ENCODE assay signal across 13 cellular contexts in the genomic region with DNA sequence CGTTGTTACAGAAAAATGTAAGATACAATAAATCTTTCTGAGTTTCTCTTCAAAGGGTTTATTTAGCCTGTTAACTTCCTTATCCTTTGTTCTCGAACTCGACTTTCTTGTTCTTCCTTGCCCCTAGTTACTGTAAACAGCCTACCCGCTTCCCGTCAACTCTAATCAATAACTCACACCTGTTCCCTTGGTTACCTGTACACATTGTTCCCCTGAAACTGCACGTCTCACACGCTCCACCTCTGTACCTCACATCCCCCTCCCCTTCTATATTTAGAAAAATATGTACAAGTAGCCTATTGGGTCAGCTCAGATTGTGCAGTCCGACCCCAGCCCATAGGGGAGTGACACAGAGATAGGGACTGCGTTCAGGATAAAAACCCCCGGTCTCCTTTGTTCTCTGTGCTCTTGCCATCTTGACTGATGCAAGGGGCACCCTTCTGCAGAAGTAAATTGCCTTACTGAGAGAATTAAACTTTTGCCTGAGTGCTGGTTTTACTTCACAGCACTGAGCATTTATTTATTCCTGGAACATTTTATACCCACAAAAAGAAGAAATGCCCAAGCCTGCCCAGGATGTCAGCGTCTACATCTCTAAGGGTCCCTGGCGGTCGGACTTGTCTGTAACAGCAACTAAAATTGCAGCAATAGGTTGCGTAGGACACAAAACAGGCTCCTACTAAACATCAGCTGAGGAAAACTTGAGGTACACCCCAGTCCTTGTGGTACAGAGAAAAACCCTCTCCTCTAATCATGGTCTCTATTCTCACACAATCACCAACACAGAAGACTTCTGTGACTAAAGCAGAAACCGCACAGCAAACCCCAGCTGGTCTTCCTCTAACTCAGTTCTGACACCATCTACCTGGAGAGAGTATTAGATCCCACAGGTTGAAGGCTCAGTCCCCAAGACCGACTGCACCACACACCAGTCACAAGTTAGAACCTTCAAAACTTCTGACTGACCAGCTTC. TPM values are rescaled to one million over a fixed set of nuclear protein-coding genes. Genes with fewer than 3 reads are reported as not detected.
DNase-seq lines count a peak whose midpoint lies in the region; ATAC-seq and TF ChIP-seq lines count a peak whose summit lies in the region.
"Had no signal": no experiment of that assay in that cellular context is flagged by ENCODE, and none has a peak within 500 bp of the region (broad histone marks: within the 10 kb centered on the region; RNA-seq: fewer than 3 reads in every experiment).

No MANE protein-coding gene starts in this region.

- no peak overlapping the region for H3K27ac ChIP-seq in CD4-positive, CD25-positive, alpha-beta regulatory T cell (ENCODE audit: insufficient read depth, low read length, poor library complexity, severe bottlenecking)
- peak overlapping the region; percentile 65 to 71 for H3K27ac ChIP-seq in mucosa of rectum (ENCODE audit: low read depth in 2 of 2, low read length in 2 of 2)
- H3K27ac ChIP-seq: BLaER1 treated with 17β-estradiol and CSF1 and Interleukin-3, amounts not matched to agents 10 nM and 100 nM had no signal

- TF ChIP-seq CTCF in HFFc6 (IDR thresholded peaks at IDR 0.05), result no peak
- no peak for TF ChIP-seq CTCF in CD14-positive monocyte (IDR thresholded peaks at IDR 0.05)

- no peaks in the 10 kb centered on the region for H3K27me3 ChIP-seq in CD4-positive, CD25-positive, alpha-beta regulatory T cell (ENCODE audit: control insufficient read depth, insufficient read depth, low read length)
- H3K27me3 ChIP-seq in mucosa of rectum (ENCODE audit: control insufficient read depth in 2 of 2, insufficient read depth in 2 of 2, low read length in 2 of 2), result no peaks in the 10 kb centered on the region
- H3K27me3 ChIP-seq: BLaER1 treated with 17β-estradiol and CSF1 and Interleukin-3, amounts not matched to agents 10 nM and 100 nM had no signal

- peak overlapping the region in 2 of 3 donors; percentile 3 to 51 for H3K27ac Mint-ChIP-seq in CD4-positive, CD25-positive, alpha-beta regulatory T cell
- H3K27ac Mint-ChIP-seq in HFFc6 (peak overlapping the region; percentile 65; the same call in 1 of the 2 replicates), CD14-positive monocyte (peak overlapping the region in 3 of 7 donors; percentile 40 to 54 (median 48))
- peak overlapping the region; percentile 2 for H3K27ac Mint-ChIP-seq in central memory CD8-positive, alpha-beta T cell (ENCODE audit: low read depth)
- H3K27ac Mint-ChIP-seq: dendritic cell treated with granulocyte-macrophage colony-stimulating factor and Interleukin-4, amounts not matched to agents 40 ng/mL and 50 ng/mL, for 4 days had no signal

- intact Hi-C loops in CD14-positive monocyte (cut with micrococcal nuclease), result no loop called here

- H3K4me3 Mint-ChIP-seq in CD4-positive, CD25-positive, alpha-beta regulatory T cell, result peak overlapping the region in 1 of 4 donors; percentile 69
- H3K4me3 Mint-ChIP-seq in HFFc6 (no peak overlapping the region), CD14-positive monocyte (no peak overlapping the region)
- peak overlapping the region; percentile 35 for H3K4me3 Mint-ChIP-seq in central memory CD8-positive, alpha-beta T cell
- H3K4me3 Mint-ChIP-seq: dendritic cell treated with granulocyte-macrophage colony-stimulating factor and Interleukin-4, amounts not matched to agents 40 ng/mL and 50 ng/mL, for 4 days had no signal

- H3K9me3 ChIP-seq in CD4-positive, CD25-positive, alpha-beta regulatory T cell (ENCODE audit: control insufficient read depth in 2 of 2, low read length in 2 of 2), result peaks cover 0 to 3% of the 10 kb centered on the region in 2 experiments
- peaks cover 0 to 2% of the 10 kb centered on the region in 2 donors for H3K9me3 ChIP-seq in mucosa of rectum (ENCODE audit: control insufficient read depth in 2 of 2, low read length in 2 of 2)

- peaks cover 5% of the 10 kb centered on the region for H3K4me1 ChIP-seq in CD4-positive, CD25-positive, alpha-beta regulatory T cell (ENCODE audit: control insufficient read depth, insufficient read depth, low read length, poor library complexity, severe bottlenecking)
- no peaks in the 10 kb centered on the region for H3K4me1 ChIP-seq in mucosa of rectum (ENCODE audit: control insufficient read depth in 2 of 2, insufficient read depth in 2 of 2, low read length in 2 of 2)

- peaks cover 41% of the 10 kb centered on the region for H3K36me3 ChIP-seq in CD4-positive, CD25-positive, alpha-beta regulatory T cell (ENCODE audit: control insufficient read depth, insufficient read depth, low read length)
- peaks cover 26 to 29% of the 10 kb centered on the region in 2 donors for H3K36me3 ChIP-seq in mucosa of rectum (ENCODE audit: control insufficient read depth in 2 of 2, insufficient read depth in 2 of 2, low read length in 2 of 2)

- no peak overlapping the region for H3K9ac ChIP-seq in mucosa of rectum (ENCODE audit: low read depth in 1 of 2, low read length in 2 of 2)
- H3K9ac ChIP-seq: BLaER1 treated with 17β-estradiol and CSF1 and Interleukin-3, amounts not matched to agents 10 nM and 100 nM had no signal

- H3K36me3 Mint-ChIP-seq in CD4-positive, CD25-positive, alpha-beta regulatory T cell, result peaks cover 22% of the 10 kb centered on the region
- H3K36me3 Mint-ChIP-seq in HFFc6 (ENCODE audit: low read depth), result peaks cover 19% of the 10 kb centered on the region
- H3K36me3 Mint-ChIP-seq in central memory CD8-positive, alpha-beta T cell (ENCODE audit: insufficient read depth), result peaks cover 44% of the 10 kb centered on the region
- H3K36me3 Mint-ChIP-seq in CD14-positive monocyte, result peaks cover 55 to 89% of the 10 kb centered on the region in 2 donors

- ATAC-seq in CD4-positive, CD25-positive, alpha-beta regulatory T cell (ENCODE audit: low read depth in 2 of 2), result no peak
- no peak for ATAC-seq in central memory CD8-positive, alpha-beta T cell (replicated peaks; ENCODE audit: extremely low read depth, poor library complexity, severe bottlenecking)
- no peak for ATAC-seq in GM18519 (IDR thresholded peaks at IDR 0.05; ENCODE audit: low FRiP score, unreplicated experiment)

- peaks cover 0 to 59% (median 22%) of the 10 kb centered on the region in 4 donors for H3K4me1 Mint-ChIP-seq in CD4-positive, CD25-positive, alpha-beta regulatory T cell
- peaks cover 14% of the 10 kb centered on the region for H3K4me1 Mint-ChIP-seq in HFFc6 (ENCODE audit: low read depth)
- H3K4me1 Mint-ChIP-seq in central memory CD8-positive, alpha-beta T cell, result peaks cover 45% of the 10 kb centered on the region
- peaks cover 3% of the 10 kb centered on the region for H3K4me1 Mint-ChIP-seq in CD14-positive monocyte

- DNase-seq in CD4-positive, CD25-positive, alpha-beta regulatory T cell, result no peak
- no peak for DNase-seq in HFFc6
- no peak for DNase-seq in central memory CD8-positive, alpha-beta T cell (ENCODE audit: low spot score in 2 of 2)
- no peak for DNase-seq in CD14-positive monocyte (ENCODE audit: low spot score)
- DNase-seq in GM03348 (ENCODE audit: low spot score), result no peak
- DNase-seq in NCI-H1436 treated with DMSO at 0.1 percent for 48 hours (lab: John Stamatoyannopoulos, UW), result no peak
- DNase-seq: H7, head of caudate nucleus had no signal

- no peak overlapping the region for H3K4me3 ChIP-seq in CD4-positive, CD25-positive, alpha-beta regulatory T cell (ENCODE audit: low read depth, low read length)
- no peak overlapping the region for H3K4me3 ChIP-seq in mucosa of rectum (ENCODE audit: low read length in 2 of 2)
- H3K4me3 ChIP-seq: BLaER1 treated with 17β-estradiol and CSF1 and Interleukin-3, amounts not matched to agents 10 nM and 100 nM; lung had no signal

- H3K27me3 Mint-ChIP-seq in CD4-positive, CD25-positive, alpha-beta regulatory T cell, result no peaks in the 10 kb centered on the region
- H3K27me3 Mint-ChIP-seq in HFFc6 (ENCODE audit: insufficient read depth) (no peaks in the 10 kb centered on the region), CD14-positive monocyte (ENCODE audit: low read depth in 3 of 3) (no peaks in the 10 kb centered on the region)
- H3K27me3 Mint-ChIP-seq in central memory CD8-positive, alpha-beta T cell, result no peaks in the 10 kb centered on the region
- H3K27me3 Mint-ChIP-seq: dendritic cell treated with granulocyte-macrophage colony-stimulating factor and Interleukin-4, amounts not matched to agents 40 ng/mL and 50 ng/mL, for 4 days had no signal

- peaks cover 0 to 11% (median 0%) of the 10 kb centered on the region in 7 donors for H3K9me3 Mint-ChIP-seq in CD4-positive, CD25-positive, alpha-beta regulatory T cell
- H3K9me3 Mint-ChIP-seq in HFFc6 (no peaks in the 10 kb centered on the region), CD14-positive monocyte (peaks cover 0 to 6% (median 5%) of the 10 kb centered on the region in 7 donors)
- no peaks in the 10 kb centered on the region for H3K9me3 Mint-ChIP-seq in central memory CD8-positive, alpha-beta T cell

RNA-seq across cellular contexts. Expression of gene WDR45B, which starts 11.3 kb away (rescaled TPM):
- total RNA-seq in CD4-positive, CD25-positive, alpha-beta regulatory T cell, result 86.8 TPM
- 10 to 100 TPM; 35.1 to 45.2 (median 38.0) TPM for polyA plus RNA-seq in CD4-positive, CD25-positive, alpha-beta regulatory T cell
- 10 to 100 TPM; 60.6 to 73.5 (median 66.3) TPM for total RNA-seq in HFFc6 (2021; fragmentation: NEBNext Ultra II Directional; extraction: Animal tissue kit (Norgen Biotek cat#: 25700))
- 10 to 100 TPM; 42.6 to 60.3 TPM for polyA plus RNA-seq in CD14-positive monocyte
